ENCODE assay signal across 9 cellular contexts in the genomic region with DNA sequence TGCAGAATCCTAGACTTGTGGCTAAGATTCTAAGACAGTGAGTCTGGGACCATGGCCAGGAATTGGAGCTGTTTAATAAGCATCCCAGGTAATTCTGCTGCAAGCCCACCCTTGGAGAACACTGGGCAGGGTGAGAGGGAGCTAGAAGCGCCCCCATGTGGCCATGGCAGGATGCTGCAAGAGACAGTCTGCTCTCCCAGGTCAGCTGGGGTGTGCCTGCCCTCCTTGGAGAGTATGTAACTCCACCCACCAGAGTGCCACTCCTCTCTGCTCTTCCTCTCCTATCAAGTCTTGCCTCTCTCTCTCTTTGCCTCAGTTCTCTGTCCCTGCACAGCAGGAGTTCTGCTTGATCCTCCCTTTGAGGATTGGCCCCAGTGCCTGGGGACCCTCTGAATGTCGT. TPM values are rescaled to one million over a fixed set of nuclear protein-coding genes. Genes with fewer than 3 reads are reported as not detected.
DNase-seq lines count a peak whose midpoint lies in the region; ATAC-seq and TF ChIP-seq lines count a peak whose summit lies in the region.
"Had no signal": no experiment of that assay in that cellular context is flagged by ENCODE, and none has a peak within 500 bp of the region (broad histone marks: within the 10 kb centered on the region; RNA-seq: fewer than 3 reads in every experiment).

No MANE protein-coding gene starts in this region.

- TF ChIP-seq CTCF in dorsolateral prefrontal cortex (IDR thresholded peaks at IDR 0.05 in 54 of 56, conservative IDR thresholded peaks at IDR 0.05 in 2 of 56; ENCODE audit: low read depth in 1 of 56, partially characterized antibody in 56 of 56) = peak in 47 of 56 donors; percentile 9 to 52 (median 33)
- TF ChIP-seq CTCF in psoas muscle (IDR thresholded peaks at IDR 0.05) = peak; percentile 32

- intact Hi-C loops in dorsolateral prefrontal cortex (cut with DNase I) = no loop called here
- intact Hi-C loops in psoas muscle (cut with DNase I) = no loop called here

- H3K4me1 ChIP-seq in psoas muscle = no peaks in the 10 kb centered on the region

- ATAC-seq in psoas muscle (peak in 1 of 4 donors; percentile 56), HG03565 (IDR thresholded peaks at IDR 0.05; ENCODE audit: unreplicated experiment) (no peak)

- H3K27me3 ChIP-seq in MG63 (no peaks in the 10 kb centered on the region), dorsolateral prefrontal cortex (no peaks in the 10 kb centered on the region), psoas muscle (ENCODE audit: insufficient read depth in 3 of 3, low read length in 2 of 3) (peaks cover 0 to 1% (median 0%) of the 10 kb centered on the region in 3 donors)

- peak; percentile 60 for DNase-seq in DMS 273 (lab: John Stamatoyannopoulos, UW; ENCODE audit: unreplicated experiment)
- DNase-seq in DMS 273 treated with DMSO at 0.1 percent for 48 hours (lab: John Stamatoyannopoulos, UW) = no peak
- DNase-seq in MG63 = peak; percentile 39
- DNase-seq in dorsolateral prefrontal cortex = no peak
- DNase-seq in psoas muscle = no peak
- no peak for DNase-seq in DMS53 (lab: John Stamatoyannopoulos, UW)
- no peak for DNase-seq in ureter (ENCODE audit: low spot score)
- DNase-seq: NCI-H2171 treated with DMSO at 0.1 percent for 48 hours had no signal

- H3K4me3 ChIP-seq in MG63 = no peak overlapping the region
- no peak overlapping the region for H3K4me3 ChIP-seq in dorsolateral prefrontal cortex
- H3K4me3 ChIP-seq in psoas muscle = no peak overlapping the region

- no peaks in the 10 kb centered on the region for H3K36me3 ChIP-seq in MG63
- no peaks in the 10 kb centered on the region for H3K36me3 ChIP-seq in psoas muscle (ENCODE audit: insufficient read depth in 1 of 2, low read depth in 1 of 2)

- H3K9me3 ChIP-seq in MG63 (peaks cover 2% of the 10 kb centered on the region), psoas muscle (no peaks in the 10 kb centered on the region)

- H3K27ac ChIP-seq in dorsolateral prefrontal cortex = peak overlapping the region in 38 of 59 donors; percentile 0 to 94 (median 76)
- H3K27ac ChIP-seq in psoas muscle = no peak overlapping the region

- 18 to 35% (median 32%) methylated on average over 2 of the region's 2 CpGs for WGBS in psoas muscle, 3 donors

RNA-seq across cellular contexts. Expression of gene RCVRN, which starts 14.9 kb away (rescaled TPM):
- not detected in 2 replicates for total RNA-seq in MG63 (2014; rRNA removed; shearing (Covaris generic); ENCODE audit: low replicate concordance)
- total RNA-seq in dorsolateral prefrontal cortex = 1 to 10 TPM in 102 of 120 experiments, under 1 TPM in 18; 0.18 to 9.5 (median 2.6) TPM
- not detected for total RNA-seq in psoas muscle
- polyA plus RNA-seq in psoas muscle = under 1 TPM in 1 of 3 donors, not detected in 2; 0.23 TPM
- total RNA-seq in ureter = not detected

Comparison
In these comparisons a context has a peak if more than half of its experiments do, and no peak if none do; other contexts are left out.
1. DNase-seq: peak in DMS 273 (single experiment) and MG63 (single experiment); none in DMS 273 treated with DMSO at 0.1 percent for 48 hours (single experiment), dorsolateral prefrontal cortex (0 of 10), psoas muscle (0 of 2), DMS53 (single experiment) and ureter (single experiment).